In genomic region chr22:37896181-37896592, GRCh38 we compare ENCODE assay signal across 1 cellular context.
TF ChIP-seq lines count a peak whose summit lies in the region.

No MANE protein-coding gene starts in this region.

TF ChIP-seq in K562, 482 proteins besides CTCF, POLR2A, EP300 and RAD21:
- peak; percentile 55; the same call in 1 of the 2 replicates for TF ChIP-seq ETV1 (tag; conservative IDR thresholded peaks at IDR 0.05; ENCODE audit: low read depth)
- 0 out of 2 replicates have a peak, but pooled peaks have one; percentile 15 for TF ChIP-seq GABPA (tag; conservative IDR thresholded peaks at IDR 0.05; ENCODE audit: low read depth)
- TF ChIP-seq EZH2 (IDR thresholded peaks at IDR 0.05; ENCODE audit: borderline replicate concordance, low read depth, low read length), result no peak
- TF ChIP-seq NR2C2 (CRISPR knock-in tag; IDR thresholded peaks at IDR 0.05), result no peak
- peak; percentile 36; the same call in 1 of the 2 replicates for TF ChIP-seq NR2C2 (tag; IDR thresholded peaks at IDR 0.05)
- TF ChIP-seq RHOXF2B (CRISPR knock-in tag; conservative IDR thresholded peaks at IDR 0.05), result no peak
- TF ChIP-seq STAT6 (CRISPR knock-in tag; IDR thresholded peaks at IDR 0.05), result no peak
